In the genomic region with DNA sequence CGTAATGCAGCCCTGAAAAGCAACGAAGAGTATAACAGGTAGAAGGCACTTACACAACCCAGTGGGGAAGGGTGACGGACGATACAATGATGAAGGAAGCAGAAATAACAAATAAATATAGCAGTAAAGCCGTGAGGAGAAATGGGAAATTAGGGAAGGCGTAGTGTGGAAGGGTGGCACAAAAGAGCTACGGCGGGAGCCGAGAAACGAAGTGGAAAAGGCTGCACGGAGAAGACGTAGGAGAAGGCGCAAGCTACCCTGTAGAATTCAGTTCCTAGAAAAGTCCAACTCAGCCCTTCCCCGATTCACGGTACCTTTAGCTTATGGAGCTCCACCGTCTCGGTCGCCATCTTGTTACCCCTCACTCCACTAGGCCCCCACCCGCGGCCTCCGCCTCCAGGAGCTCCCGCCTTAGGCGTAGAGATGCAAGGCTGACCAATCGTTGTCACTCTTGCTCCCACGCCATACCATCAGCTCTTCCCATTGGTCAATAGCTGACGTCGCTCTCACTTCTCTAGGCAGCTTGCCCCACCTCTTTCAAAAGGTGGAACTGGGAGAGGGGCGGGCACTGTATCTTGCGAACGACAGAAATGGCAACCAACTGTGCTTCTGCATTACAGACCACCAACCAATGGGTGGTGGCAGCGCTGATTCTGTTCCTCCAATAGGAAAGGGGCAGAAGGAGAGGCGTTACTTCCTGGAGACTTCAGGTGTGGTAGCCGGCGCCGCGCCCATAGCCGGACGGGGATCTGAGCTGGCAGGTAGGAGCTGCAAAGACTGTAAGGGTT, we compare ENCODE assay signal across 1 cellular context.
TF ChIP-seq lines count a peak whose summit lies in the region.

A gene with protein sequence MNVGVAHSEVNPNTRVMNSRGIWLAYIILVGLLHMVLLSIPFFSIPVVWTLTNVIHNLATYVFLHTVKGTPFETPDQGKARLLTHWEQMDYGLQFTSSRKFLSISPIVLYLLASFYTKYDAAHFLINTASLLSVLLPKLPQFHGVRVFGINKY (plus strand): TSS at position 690 of the 788 bp plus-strand sequence. CDS start 959 bp downstream, outside the sequence.
A gene with protein sequence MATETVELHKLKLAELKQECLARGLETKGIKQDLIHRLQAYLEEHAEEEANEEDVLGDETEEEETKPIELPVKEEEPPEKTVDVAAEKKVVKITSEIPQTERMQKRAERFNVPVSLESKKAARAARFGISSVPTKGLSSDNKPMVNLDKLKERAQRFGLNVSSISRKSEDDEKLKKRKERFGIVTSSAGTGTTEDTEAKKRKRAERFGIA (minus strand): TSS at position 373 of the 788 bp plus-strand sequence. CDS start 23 bp downstream, at position 350.

TF ChIP-seq in GM12878, 131 proteins besides CTCF, POLR2A, EP300 and RAD21 (continued from another document and continues in another):
- TF ChIP-seq, protein P1, sequence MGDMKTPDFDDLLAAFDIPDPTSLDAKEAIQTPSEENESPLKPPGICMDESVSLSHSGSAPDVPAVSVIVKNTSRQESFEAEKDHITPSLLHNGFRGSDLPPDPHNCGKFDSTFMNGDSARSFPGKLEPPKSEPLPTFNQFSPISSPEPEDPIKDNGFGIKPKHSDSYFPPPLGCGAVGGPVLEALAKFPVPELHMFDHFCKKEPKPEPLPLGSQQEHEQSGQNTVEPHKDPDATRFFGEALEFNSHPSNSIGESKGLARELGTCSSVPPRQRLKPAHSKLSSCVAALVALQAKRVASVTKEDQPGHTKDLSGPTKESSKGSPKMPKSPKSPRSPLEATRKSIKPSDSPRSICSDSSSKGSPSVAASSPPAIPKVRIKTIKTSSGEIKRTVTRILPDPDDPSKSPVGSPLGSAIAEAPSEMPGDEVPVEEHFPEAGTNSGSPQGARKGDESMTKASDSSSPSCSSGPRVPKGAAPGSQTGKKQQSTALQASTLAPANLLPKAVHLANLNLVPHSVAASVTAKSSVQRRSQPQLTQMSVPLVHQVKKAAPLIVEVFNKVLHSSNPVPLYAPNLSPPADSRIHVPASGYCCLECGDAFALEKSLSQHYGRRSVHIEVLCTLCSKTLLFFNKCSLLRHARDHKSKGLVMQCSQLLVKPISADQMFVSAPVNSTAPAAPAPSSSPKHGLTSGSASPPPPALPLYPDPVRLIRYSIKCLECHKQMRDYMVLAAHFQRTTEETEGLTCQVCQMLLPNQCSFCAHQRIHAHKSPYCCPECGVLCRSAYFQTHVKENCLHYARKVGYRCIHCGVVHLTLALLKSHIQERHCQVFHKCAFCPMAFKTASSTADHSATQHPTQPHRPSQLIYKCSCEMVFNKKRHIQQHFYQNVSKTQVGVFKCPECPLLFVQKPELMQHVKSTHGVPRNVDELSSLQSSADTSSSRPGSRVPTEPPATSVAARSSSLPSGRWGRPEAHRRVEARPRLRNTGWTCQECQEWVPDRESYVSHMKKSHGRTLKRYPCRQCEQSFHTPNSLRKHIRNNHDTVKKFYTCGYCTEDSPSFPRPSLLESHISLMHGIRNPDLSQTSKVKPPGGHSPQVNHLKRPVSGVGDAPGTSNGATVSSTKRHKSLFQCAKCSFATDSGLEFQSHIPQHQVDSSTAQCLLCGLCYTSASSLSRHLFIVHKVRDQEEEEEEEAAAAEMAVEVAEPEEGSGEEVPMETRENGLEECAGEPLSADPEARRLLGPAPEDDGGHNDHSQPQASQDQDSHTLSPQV (IDR thresholded peaks at IDR 0.05): no peak
- TF ChIP-seq TCF3 (IDR thresholded peaks at IDR 0.05; ENCODE audit: borderline replicate concordance, insufficient read depth, low read depth, low read length) (no peak), SIX5 (IDR thresholded peaks at IDR 0.05; ENCODE audit: low read depth, low read length, severe bottlenecking) (peak; percentile 37), RFX5 (IDR thresholded peaks at IDR 0.05; ENCODE audit: low read depth, low read length) (no peak), CBFB (IDR thresholded peaks at IDR 0.05; ENCODE audit: low read depth) (no peak; the same call in none of the 2 replicates), GATAD2B (conservative IDR thresholded peaks at IDR 0.05; ENCODE audit: low read depth) (no peak), ESRRA (IDR thresholded peaks at IDR 0.05; ENCODE audit: low read length) (no peak), SIN3A (IDR thresholded peaks at IDR 0.05; ENCODE audit: low read depth, low read length) (0 out of 2 replicates have a peak, but pooled peaks have one; percentile 26), NFYA (IDR thresholded peaks at IDR 0.05; ENCODE audit: borderline replicate concordance, low read depth, low read length) (peak; percentile 89), RB1 (IDR thresholded peaks at IDR 0.05; ENCODE audit: borderline replicate concordance) (peak; percentile 85; the same call in 1 of the 2 replicates), EZH2 (IDR thresholded peaks at IDR 0.05; ENCODE audit: borderline replicate concordance, control insufficient read depth, low read depth, low read length) (no peak), YBX1 (IDR thresholded peaks at IDR 0.05) (peak; percentile 78; the same call in 1 of the 2 replicates), NRF1 (conservative IDR thresholded peaks at IDR 0.05; ENCODE audit: low read depth, low read length) (no peak; the same call in 1 of the 2 replicates), ETV6 (conservative IDR thresholded peaks at IDR 0.05 in 1 of 2, IDR thresholded peaks at IDR 0.05 in 1 of 2; ENCODE audit: borderline replicate concordance in 1 of 2, low read depth in 1 of 2) (no peak), MXI1 (IDR thresholded peaks at IDR 0.05; ENCODE audit: low read depth, low read length) (peak; percentile 82), SMC3 (IDR thresholded peaks at IDR 0.05; ENCODE audit: borderline replicate concordance, low read length) (no peak), ZNF217 (IDR thresholded peaks at IDR 0.05) (no peak), CBX5 (IDR thresholded peaks at IDR 0.05; ENCODE audit: low read depth) (no peak), IKZF1 (conservative IDR thresholded peaks at IDR 0.05) (peak; percentile 44; the same call in 1 of the 2 replicates), SREBF2 (IDR thresholded peaks at IDR 0.05; ENCODE audit: low read length) (no peak; the same call in 1 of the 2 replicates), SUZ12 (IDR thresholded peaks at IDR 0.05; ENCODE audit: unreplicated experiment) (no peak), ATF7 (IDR thresholded peaks at IDR 0.05; ENCODE audit: low read depth) (peak; percentile 79)
- TF ChIP-seq, protein P2, sequence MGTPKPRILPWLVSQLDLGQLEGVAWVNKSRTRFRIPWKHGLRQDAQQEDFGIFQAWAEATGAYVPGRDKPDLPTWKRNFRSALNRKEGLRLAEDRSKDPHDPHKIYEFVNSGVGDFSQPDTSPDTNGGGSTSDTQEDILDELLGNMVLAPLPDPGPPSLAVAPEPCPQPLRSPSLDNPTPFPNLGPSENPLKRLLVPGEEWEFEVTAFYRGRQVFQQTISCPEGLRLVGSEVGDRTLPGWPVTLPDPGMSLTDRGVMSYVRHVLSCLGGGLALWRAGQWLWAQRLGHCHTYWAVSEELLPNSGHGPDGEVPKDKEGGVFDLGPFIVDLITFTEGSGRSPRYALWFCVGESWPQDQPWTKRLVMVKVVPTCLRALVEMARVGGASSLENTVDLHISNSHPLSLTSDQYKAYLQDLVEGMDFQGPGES (IDR thresholded peaks at IDR 0.05): peak; percentile 97
- TF ChIP-seq, protein P3, sequence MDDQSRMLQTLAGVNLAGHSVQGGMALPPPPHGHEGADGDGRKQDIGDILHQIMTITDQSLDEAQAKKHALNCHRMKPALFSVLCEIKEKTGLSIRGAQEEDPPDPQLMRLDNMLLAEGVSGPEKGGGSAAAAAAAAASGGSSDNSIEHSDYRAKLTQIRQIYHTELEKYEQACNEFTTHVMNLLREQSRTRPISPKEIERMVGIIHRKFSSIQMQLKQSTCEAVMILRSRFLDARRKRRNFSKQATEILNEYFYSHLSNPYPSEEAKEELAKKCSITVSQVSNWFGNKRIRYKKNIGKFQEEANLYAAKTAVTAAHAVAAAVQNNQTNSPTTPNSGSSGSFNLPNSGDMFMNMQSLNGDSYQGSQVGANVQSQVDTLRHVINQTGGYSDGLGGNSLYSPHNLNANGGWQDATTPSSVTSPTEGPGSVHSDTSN (IDR thresholded peaks at IDR 0.05; ENCODE audit: insufficient replicate concordance, low read depth, low read length): peak; percentile 96
- TF ChIP-seq, protein P4, sequence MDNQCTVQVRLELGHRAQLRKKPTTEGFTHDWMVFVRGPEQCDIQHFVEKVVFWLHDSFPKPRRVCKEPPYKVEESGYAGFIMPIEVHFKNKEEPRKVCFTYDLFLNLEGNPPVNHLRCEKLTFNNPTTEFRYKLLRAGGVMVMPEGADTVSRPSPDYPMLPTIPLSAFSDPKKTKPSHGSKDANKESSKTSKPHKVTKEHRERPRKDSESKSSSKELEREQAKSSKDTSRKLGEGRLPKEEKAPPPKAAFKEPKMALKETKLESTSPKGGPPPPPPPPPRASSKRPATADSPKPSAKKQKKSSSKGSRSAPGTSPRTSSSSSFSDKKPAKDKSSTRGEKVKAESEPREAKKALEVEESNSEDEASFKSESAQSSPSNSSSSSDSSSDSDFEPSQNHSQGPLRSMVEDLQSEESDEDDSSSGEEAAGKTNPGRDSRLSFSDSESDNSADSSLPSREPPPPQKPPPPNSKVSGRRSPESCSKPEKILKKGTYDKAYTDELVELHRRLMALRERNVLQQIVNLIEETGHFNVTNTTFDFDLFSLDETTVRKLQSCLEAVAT (IDR thresholded peaks at IDR 0.05): peak; percentile 79
- TF ChIP-seq, protein P5, sequence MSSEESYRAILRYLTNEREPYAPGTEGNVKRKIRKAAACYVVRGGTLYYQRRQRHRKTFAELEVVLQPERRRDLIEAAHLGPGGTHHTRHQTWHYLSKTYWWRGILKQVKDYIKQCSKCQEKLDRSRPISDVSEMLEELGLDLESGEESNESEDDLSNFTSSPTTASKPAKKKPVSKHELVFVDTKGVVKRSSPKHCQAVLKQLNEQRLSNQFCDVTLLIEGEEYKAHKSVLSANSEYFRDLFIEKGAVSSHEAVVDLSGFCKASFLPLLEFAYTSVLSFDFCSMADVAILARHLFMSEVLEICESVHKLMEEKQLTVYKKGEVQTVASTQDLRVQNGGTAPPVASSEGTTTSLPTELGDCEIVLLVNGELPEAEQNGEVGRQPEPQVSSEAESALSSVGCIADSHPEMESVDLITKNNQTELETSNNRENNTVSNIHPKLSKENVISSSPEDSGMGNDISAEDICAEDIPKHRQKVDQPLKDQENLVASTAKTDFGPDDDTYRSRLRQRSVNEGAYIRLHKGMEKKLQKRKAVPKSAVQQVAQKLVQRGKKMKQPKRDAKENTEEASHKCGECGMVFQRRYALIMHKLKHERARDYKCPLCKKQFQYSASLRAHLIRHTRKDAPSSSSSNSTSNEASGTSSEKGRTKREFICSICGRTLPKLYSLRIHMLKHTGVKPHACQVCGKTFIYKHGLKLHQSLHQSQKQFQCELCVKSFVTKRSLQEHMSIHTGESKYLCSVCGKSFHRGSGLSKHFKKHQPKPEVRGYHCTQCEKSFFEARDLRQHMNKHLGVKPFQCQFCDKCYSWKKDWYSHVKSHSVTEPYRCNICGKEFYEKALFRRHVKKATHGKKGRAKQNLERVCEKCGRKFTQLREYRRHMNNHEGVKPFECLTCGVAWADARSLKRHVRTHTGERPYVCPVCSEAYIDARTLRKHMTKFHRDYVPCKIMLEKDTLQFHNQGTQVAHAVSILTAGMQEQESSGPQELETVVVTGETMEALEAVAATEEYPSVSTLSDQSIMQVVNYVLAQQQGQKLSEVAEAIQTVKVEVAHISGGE (CRISPR knock-in tag; IDR thresholded peaks at IDR 0.05): no peak
- TF ChIP-seq, protein P6, sequence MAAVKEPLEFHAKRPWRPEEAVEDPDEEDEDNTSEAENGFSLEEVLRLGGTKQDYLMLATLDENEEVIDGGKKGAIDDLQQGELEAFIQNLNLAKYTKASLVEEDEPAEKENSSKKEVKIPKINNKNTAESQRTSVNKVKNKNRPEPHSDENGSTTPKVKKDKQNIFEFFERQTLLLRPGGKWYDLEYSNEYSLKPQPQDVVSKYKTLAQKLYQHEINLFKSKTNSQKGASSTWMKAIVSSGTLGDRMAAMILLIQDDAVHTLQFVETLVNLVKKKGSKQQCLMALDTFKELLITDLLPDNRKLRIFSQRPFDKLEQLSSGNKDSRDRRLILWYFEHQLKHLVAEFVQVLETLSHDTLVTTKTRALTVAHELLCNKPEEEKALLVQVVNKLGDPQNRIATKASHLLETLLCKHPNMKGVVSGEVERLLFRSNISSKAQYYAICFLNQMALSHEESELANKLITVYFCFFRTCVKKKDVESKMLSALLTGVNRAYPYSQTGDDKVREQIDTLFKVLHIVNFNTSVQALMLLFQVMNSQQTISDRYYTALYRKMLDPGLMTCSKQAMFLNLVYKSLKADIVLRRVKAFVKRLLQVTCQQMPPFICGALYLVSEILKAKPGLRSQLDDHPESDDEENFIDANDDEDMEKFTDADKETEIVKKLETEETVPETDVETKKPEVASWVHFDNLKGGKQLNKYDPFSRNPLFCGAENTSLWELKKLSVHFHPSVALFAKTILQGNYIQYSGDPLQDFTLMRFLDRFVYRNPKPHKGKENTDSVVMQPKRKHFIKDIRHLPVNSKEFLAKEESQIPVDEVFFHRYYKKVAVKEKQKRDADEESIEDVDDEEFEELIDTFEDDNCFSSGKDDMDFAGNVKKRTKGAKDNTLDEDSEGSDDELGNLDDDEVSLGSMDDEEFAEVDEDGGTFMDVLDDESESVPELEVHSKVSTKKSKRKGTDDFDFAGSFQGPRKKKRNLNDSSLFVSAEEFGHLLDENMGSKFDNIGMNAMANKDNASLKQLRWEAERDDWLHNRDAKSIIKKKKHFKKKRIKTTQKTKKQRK (IDR thresholded peaks at IDR 0.05; ENCODE audit: low read depth, low read length): peak; percentile 84
- TF ChIP-seq, protein P7, sequence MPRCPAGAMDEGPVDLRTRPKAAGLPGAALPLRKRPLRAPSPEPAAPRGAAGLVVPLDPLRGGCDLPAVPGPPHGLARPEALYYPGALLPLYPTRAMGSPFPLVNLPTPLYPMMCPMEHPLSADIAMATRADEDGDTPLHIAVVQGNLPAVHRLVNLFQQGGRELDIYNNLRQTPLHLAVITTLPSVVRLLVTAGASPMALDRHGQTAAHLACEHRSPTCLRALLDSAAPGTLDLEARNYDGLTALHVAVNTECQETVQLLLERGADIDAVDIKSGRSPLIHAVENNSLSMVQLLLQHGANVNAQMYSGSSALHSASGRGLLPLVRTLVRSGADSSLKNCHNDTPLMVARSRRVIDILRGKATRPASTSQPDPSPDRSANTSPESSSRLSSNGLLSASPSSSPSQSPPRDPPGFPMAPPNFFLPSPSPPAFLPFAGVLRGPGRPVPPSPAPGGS (IDR thresholded peaks at IDR 0.05; ENCODE audit: borderline replicate concordance, insufficient read depth, low read depth, low read length, poor library complexity, severe bottlenecking): no peak
- TF ChIP-seq, protein P8, sequence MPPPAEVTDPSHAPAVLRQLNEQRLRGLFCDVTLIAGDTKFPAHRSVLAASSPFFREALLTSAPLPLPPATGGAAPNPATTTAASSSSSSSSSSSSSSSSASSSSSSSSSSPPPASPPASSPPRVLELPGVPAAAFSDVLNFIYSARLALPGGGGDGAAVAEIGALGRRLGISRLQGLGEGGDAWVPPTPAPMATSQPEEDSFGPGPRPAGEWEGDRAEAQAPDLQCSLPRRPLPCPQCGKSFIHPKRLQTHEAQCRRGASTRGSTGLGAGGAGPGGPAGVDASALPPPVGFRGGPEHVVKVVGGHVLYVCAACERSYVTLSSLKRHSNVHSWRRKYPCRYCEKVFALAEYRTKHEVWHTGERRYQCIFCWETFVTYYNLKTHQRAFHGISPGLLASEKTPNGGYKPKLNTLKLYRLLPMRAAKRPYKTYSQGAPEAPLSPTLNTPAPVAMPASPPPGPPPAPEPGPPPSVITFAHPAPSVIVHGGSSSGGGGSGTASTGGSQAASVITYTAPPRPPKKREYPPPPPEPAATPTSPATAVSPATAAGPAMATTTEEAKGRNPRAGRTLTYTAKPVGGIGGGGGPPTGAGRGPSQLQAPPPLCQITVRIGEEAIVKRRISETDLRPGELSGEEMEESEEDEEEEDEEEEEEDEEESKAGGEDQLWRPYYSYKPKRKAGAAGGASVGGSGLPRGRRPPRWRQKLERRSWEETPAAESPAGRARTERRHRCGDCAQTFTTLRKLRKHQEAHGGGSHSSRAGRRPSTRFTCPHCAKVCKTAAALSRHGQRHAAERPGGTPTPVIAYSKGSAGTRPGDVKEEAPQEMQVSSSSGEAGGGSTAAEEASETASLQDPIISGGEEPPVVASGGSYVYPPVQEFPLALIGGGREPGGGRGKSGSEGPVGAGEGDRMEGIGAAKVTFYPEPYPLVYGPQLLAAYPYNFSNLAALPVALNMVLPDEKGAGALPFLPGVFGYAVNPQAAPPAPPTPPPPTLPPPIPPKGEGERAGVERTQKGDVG (CRISPR knock-in tag; IDR thresholded peaks at IDR 0.05): no peak
